Comparison of ENCODE assay signal across 8 cellular contexts in genomic region chr19:39406656-39407393, GRCh38. TPM values are rescaled to one million over a fixed set of nuclear protein-coding genes. Genes with fewer than 3 reads are reported as not detected.
A peak's percentile ranks its signal among the peaks of the same experiment; 100 is the strongest.
DNase-seq lines count a peak whose midpoint lies in the region; ATAC-seq, FAIRE-seq and TF ChIP-seq lines count a peak whose summit lies in the region.

A gene with protein sequence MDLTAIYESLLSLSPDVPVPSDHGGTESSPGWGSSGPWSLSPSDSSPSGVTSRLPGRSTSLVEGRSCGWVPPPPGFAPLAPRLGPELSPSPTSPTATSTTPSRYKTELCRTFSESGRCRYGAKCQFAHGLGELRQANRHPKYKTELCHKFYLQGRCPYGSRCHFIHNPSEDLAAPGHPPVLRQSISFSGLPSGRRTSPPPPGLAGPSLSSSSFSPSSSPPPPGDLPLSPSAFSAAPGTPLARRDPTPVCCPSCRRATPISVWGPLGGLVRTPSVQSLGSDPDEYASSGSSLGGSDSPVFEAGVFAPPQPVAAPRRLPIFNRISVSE (plus strand): TSS chr19:39406847. CDS start chr19:39406905, 58 bp downstream.

- H3K36me3 Mint-ChIP-seq in IgD-negative memory B cell = peaks cover 17% of the 10 kb centered on the region

- H3K4me3 Mint-ChIP-seq in IgD-negative memory B cell = peak within 1 kb of the TSS; percentile 95 to 99 (median 96)

- in situ Hi-C loops in SK-MEL-5 (cut with HindIII; ENCODE audit: low pct_unique_long_range_greater_than_20kb, low sequenced_read_pairs) = no loop called here

- no peaks in the 10 kb centered on the region for H3K27me3 Mint-ChIP-seq in IgD-negative memory B cell

- FAIRE-seq in frontal cortex (lab: Jason Lieb, UNC) = no peak

- no peak for TF ChIP-seq CTCF in GM12864 (IDR thresholded peaks at IDR 0.05; ENCODE audit: low read depth, low read length, missing control alignments)

- DNase-seq in GM12864 (ENCODE audit: low read depth) = no peak
- peak; percentile 73 for DNase-seq in SK-MEL-5 (ENCODE audit: low read depth, low spot score)
- peak; percentile 64 to 92 (median 79) for DNase-seq in activated naive CD4-positive, alpha-beta T cell (lab: John Stamatoyannopoulos, UW)
- DNase-seq in frontal cortex (ENCODE audit: low spot score in 2 of 2) = peak; percentile 82 to 87
- DNase-seq in nucleus accumbens (lab: John Stamatoyannopoulos, UW) = peak in 52 of 56 donors; percentile 27 to 91 (median 70)
- DNase-seq in substantia nigra (lab: John Stamatoyannopoulos, UW) = peak; percentile 38 to 96 (median 75)

- peak within 1 kb of the TSS; percentile 98 for H3K4me3 ChIP-seq in GM12864 (ENCODE audit: low read depth, low read length)

- H3K4me1 Mint-ChIP-seq in IgD-negative memory B cell = peaks cover 26 to 35% (median 33%) of the 10 kb centered on the region in 3 donors

- H3K27ac Mint-ChIP-seq in IgD-negative memory B cell = peak within 1 kb of the TSS; percentile 99 to 100 (median 100)

- H3K9me3 Mint-ChIP-seq in IgD-negative memory B cell = no peaks in the 10 kb centered on the region

- ATAC-seq in GM18519 (IDR thresholded peaks at IDR 0.05; ENCODE audit: low FRiP score, unreplicated experiment) = no peak

- peak within 1 kb of the TSS; percentile 88 for H3K27ac ChIP-seq in substantia nigra (ENCODE audit: low read depth, low read length, poor library complexity, severe bottlenecking)

RNA-seq across cellular contexts. Expression of the gene that starts here (rescaled TPM):
- polyA plus RNA-seq in IgD-negative memory B cell = 579 TPM
- total RNA-seq in SK-MEL-5 (2014; rRNA removed; shearing (Covaris generic)) = 2.6 and 3.1 TPM in 2 replicates
- 16.5 and 22.2 TPM in 2 replicates for polyA plus RNA-seq in SK-MEL-5 (2015; cell fraction: cytosol; rRNA removed)
- polyA plus RNA-seq in SK-MEL-5 (2015; cell fraction: nucleus; rRNA removed) = 9.3 and 21.1 TPM in 2 replicates
- total RNA-seq in frontal cortex = 0.41 TPM

Comparison
In these comparisons a context has a peak if more than half of its experiments do, and no peak if none do; other contexts are left out.
1. Peak in DNase-seq in frontal cortex; RNA of the gene not detected or under 1 TPM.